Comparison of ENCODE assay signal across 19 cellular contexts in the genomic region with DNA sequence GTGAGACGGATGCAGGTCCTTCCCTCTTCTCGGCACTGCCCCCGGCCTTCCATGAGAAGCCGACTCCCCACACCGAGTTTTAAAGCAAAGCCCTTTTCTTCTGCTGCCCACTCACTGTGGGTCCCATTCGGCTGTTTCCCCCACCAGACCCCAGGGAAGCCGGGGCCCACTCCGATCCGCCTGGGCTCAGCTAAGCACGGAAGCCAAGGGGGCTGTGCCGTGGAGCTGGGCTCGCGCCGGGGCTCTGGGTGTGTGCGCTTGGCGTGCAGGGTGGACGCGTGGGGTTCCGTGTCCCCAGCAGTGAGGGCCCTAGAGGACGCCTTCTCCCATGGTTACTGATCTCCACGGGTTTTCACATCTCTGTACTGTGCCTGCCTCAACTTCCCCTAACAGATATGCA.
A peak's percentile ranks its signal among the peaks of the same experiment; 100 is the strongest.
DNase-seq lines count a peak whose midpoint lies in the region; ATAC-seq and TF ChIP-seq lines count a peak whose summit lies in the region.
"Had no signal": no experiment of that assay in that cellular context is flagged by ENCODE, and none has a peak within 500 bp of the region (broad histone marks: within the 10 kb centered on the region; RNA-seq: fewer than 3 reads in every experiment).

No MANE protein-coding gene starts in this region.

- H4K20me1 ChIP-seq in BLaER1 treated with 17β-estradiol and CSF1 and Interleukin-3, amounts not matched to agents 10 nM and 100 nM = peaks cover 3 to 99% (median 50%) of the 10 kb centered on the region in 11 experiments; a peak in 19 of 22 replicates

- no peak for TF ChIP-seq CTCF in chondrocyte (IDR thresholded peaks at IDR 0.05)

- peaks cover 36% of the 10 kb centered on the region for H3K4me1 Mint-ChIP-seq in activated CD4-positive, alpha-beta T cell treated with anti-CD3 and anti-CD28 coated beads, Interleukin-2, amount 10 ng/mL, durations not matched to agents 7 days and 5 days
- H3K4me1 Mint-ChIP-seq in activated CD4-positive, alpha-beta memory T cell treated with anti-CD3 and anti-CD28 coated beads, Interleukin-2, amount 10 ng/mL, durations not matched to agents 7 days and 5 days = peaks cover 40% of the 10 kb centered on the region
- H3K4me1 Mint-ChIP-seq in natural killer cell treated with Interleukin-12 subunit alpha and Interleukin-12 subunit beta and Interleukin-15 and Interleukin-18, amount 100 ng/mL, for 72 hours (ENCODE audit: low read depth in 2 of 2) = peaks cover 18% of the 10 kb centered on the region in 2 donors
- no peaks in the 10 kb centered on the region for H3K4me1 Mint-ChIP-seq in chondrocyte (ENCODE audit: low read depth)

- peak overlapping the region in 9 of 11 experiments; percentile 20 to 97 (median 86); a peak in 17 of 22 replicates for H3K4me2 ChIP-seq in BLaER1 treated with 17β-estradiol and CSF1 and Interleukin-3, amounts not matched to agents 10 nM and 100 nM
- H3K4me2 ChIP-seq: KMS-11 had no signal

- H3K9ac ChIP-seq in BLaER1 treated with 17β-estradiol and CSF1 and Interleukin-3, amounts not matched to agents 10 nM and 100 nM = peak overlapping the region in 4 of 11 experiments; percentile 15 to 54 (median 49); a peak in 3 of 22 replicates
- H3K9ac ChIP-seq: GM23248, KMS-11 had no signal

- peak overlapping the region; percentile 41 for H3K27ac Mint-ChIP-seq in activated CD4-positive, alpha-beta T cell treated with anti-CD3 and anti-CD28 coated beads, Interleukin-2, amount 10 ng/mL, durations not matched to agents 7 days and 5 days
- H3K27ac Mint-ChIP-seq in activated CD4-positive, alpha-beta memory T cell treated with anti-CD3 and anti-CD28 coated beads, Interleukin-2, amount 10 ng/mL, durations not matched to agents 7 days and 5 days = peak overlapping the region; percentile 53
- H3K27ac Mint-ChIP-seq in natural killer cell treated with Interleukin-12 subunit alpha and Interleukin-12 subunit beta and Interleukin-15 and Interleukin-18, amount 100 ng/mL, for 72 hours = peak overlapping the region; percentile 53 to 64
- H3K27ac Mint-ChIP-seq in chondrocyte (ENCODE audit: unreplicated experiment) = no peak overlapping the region

- peak overlapping the region in 4 of 11 experiments; percentile 1 to 54 (median 45); a peak in 6 of 22 replicates for H3K27ac ChIP-seq in BLaER1 treated with 17β-estradiol and CSF1 and Interleukin-3, amounts not matched to agents 10 nM and 100 nM
- H3K27ac ChIP-seq: GM23248, KMS-11 had no signal

- H3K9me3 ChIP-seq in BLaER1 treated with 17β-estradiol and CSF1 and Interleukin-3, amounts not matched to agents 10 nM and 100 nM (replicated peaks in 1 of 11) = no peaks in the 10 kb centered on the region
- H3K9me3 ChIP-seq: Peyer's patch had no signal

- H3K4me3 Mint-ChIP-seq in activated CD4-positive, alpha-beta T cell treated with anti-CD3 and anti-CD28 coated beads, Interleukin-2, amount 10 ng/mL, durations not matched to agents 7 days and 5 days = no peak overlapping the region
- H3K4me3 Mint-ChIP-seq in activated CD4-positive, alpha-beta memory T cell treated with anti-CD3 and anti-CD28 coated beads, Interleukin-2, amount 10 ng/mL, durations not matched to agents 7 days and 5 days = no peak overlapping the region
- H3K4me3 Mint-ChIP-seq in natural killer cell treated with Interleukin-12 subunit alpha and Interleukin-12 subunit beta and Interleukin-15 and Interleukin-18, amount 100 ng/mL, for 72 hours = no peak overlapping the region
- H3K4me3 Mint-ChIP-seq in chondrocyte (ENCODE audit: unreplicated experiment) = no peak overlapping the region

- ATAC-seq in natural killer cell treated with Interleukin-12 subunit alpha and Interleukin-12 subunit beta and Interleukin-15 and Interleukin-18, amount 100 ng/mL, for 72 hours = no peak
- no peak for ATAC-seq in HG03432 (IDR thresholded peaks at IDR 0.05; ENCODE audit: unreplicated experiment)
- ATAC-seq: Right ventricle myocardium inferior had no signal

- H3K4me1 ChIP-seq in BLaER1 treated with 17β-estradiol and CSF1 and Interleukin-3, amounts not matched to agents 10 nM and 100 nM = peaks cover 26 to 100% (median 97%) of the 10 kb centered on the region in 10 experiments

- H3K27me3 ChIP-seq in BLaER1 treated with 17β-estradiol and CSF1 and Interleukin-3, amounts not matched to agents 10 nM and 100 nM = peaks cover 0 to 16% (median 0%) of the 10 kb centered on the region in 11 experiments; a peak in 4 of 22 replicates
- H3K27me3 ChIP-seq: Peyer's patch had no signal

- H3K9me3 Mint-ChIP-seq in activated CD4-positive, alpha-beta T cell treated with anti-CD3 and anti-CD28 coated beads, Interleukin-2, amount 10 ng/mL, durations not matched to agents 7 days and 5 days = no peaks in the 10 kb centered on the region
- no peaks in the 10 kb centered on the region for H3K9me3 Mint-ChIP-seq in activated CD4-positive, alpha-beta memory T cell treated with anti-CD3 and anti-CD28 coated beads, Interleukin-2, amount 10 ng/mL, durations not matched to agents 7 days and 5 days
- no peaks in the 10 kb centered on the region for H3K9me3 Mint-ChIP-seq in natural killer cell treated with Interleukin-12 subunit alpha and Interleukin-12 subunit beta and Interleukin-15 and Interleukin-18, amount 100 ng/mL, for 72 hours
- H3K9me3 Mint-ChIP-seq in chondrocyte (ENCODE audit: low read depth) = no peaks in the 10 kb centered on the region

- no peak overlapping the region for H3K4me3 ChIP-seq in BLaER1 treated with 17β-estradiol and CSF1 and Interleukin-3, amounts not matched to agents 10 nM and 100 nM
- H3K4me3 ChIP-seq: GM23248, Peyer's patch had no signal

- H3K27me3 Mint-ChIP-seq in activated CD4-positive, alpha-beta T cell treated with anti-CD3 and anti-CD28 coated beads, Interleukin-2, amount 10 ng/mL, durations not matched to agents 7 days and 5 days = no peaks in the 10 kb centered on the region
- H3K27me3 Mint-ChIP-seq in activated CD4-positive, alpha-beta memory T cell treated with anti-CD3 and anti-CD28 coated beads, Interleukin-2, amount 10 ng/mL, durations not matched to agents 7 days and 5 days = no peaks in the 10 kb centered on the region
- no peaks in the 10 kb centered on the region for H3K27me3 Mint-ChIP-seq in natural killer cell treated with Interleukin-12 subunit alpha and Interleukin-12 subunit beta and Interleukin-15 and Interleukin-18, amount 100 ng/mL, for 72 hours
- no peaks in the 10 kb centered on the region for H3K27me3 Mint-ChIP-seq in chondrocyte (ENCODE audit: low read depth)

- POLR2A ChIA-PET in activated CD4-positive, alpha-beta T cell treated with anti-CD3 and anti-CD28 coated beads, Interleukin-2, amount 10 ng/mL, durations not matched to agents 7 days and 5 days (lab: Charles Lee) = interaction anchor here (0.7 kb wide), 1 partner anchor 261 kb away, joined by 3 read pairs; no protein-coding TSS in a partner anchor
- POLR2A ChIA-PET in activated CD4-positive, alpha-beta memory T cell treated with anti-CD3 and anti-CD28 coated beads, Interleukin-2, amount 10 ng/mL, durations not matched to agents 7 days and 5 days (lab: Charles Lee) = no interaction called here

- CTCF ChIA-PET in activated CD4-positive, alpha-beta T cell treated with anti-CD3 and anti-CD28 coated beads, Interleukin-2, amount 10 ng/mL, durations not matched to agents 7 days and 5 days (lab: Charles Lee) = no interaction called here
- CTCF ChIA-PET in activated CD4-positive, alpha-beta memory T cell treated with anti-CD3 and anti-CD28 coated beads, Interleukin-2, amount 10 ng/mL, durations not matched to agents 7 days and 5 days (lab: Charles Lee) = no interaction called here

- H3K36me3 Mint-ChIP-seq in activated CD4-positive, alpha-beta T cell treated with anti-CD3 and anti-CD28 coated beads, Interleukin-2, amount 10 ng/mL, durations not matched to agents 7 days and 5 days (ENCODE audit: low read depth) = peaks cover 14% of the 10 kb centered on the region
- peaks cover 25% of the 10 kb centered on the region for H3K36me3 Mint-ChIP-seq in activated CD4-positive, alpha-beta memory T cell treated with anti-CD3 and anti-CD28 coated beads, Interleukin-2, amount 10 ng/mL, durations not matched to agents 7 days and 5 days (ENCODE audit: low read depth)
- no peaks in the 10 kb centered on the region for H3K36me3 Mint-ChIP-seq in natural killer cell treated with Interleukin-12 subunit alpha and Interleukin-12 subunit beta and Interleukin-15 and Interleukin-18, amount 100 ng/mL, for 72 hours
- H3K36me3 Mint-ChIP-seq in chondrocyte (ENCODE audit: low read depth) = peaks cover 16% of the 10 kb centered on the region

- H3K36me3 ChIP-seq in BLaER1 treated with 17β-estradiol and CSF1 and Interleukin-3, amounts not matched to agents 10 nM and 100 nM = peaks cover 8 to 48% (median 23%) of the 10 kb centered on the region in 11 experiments; a peak in 16 of 22 replicates

- no peak for DNase-seq in activated CD4-positive, alpha-beta T cell treated with anti-CD3 and anti-CD28 coated beads, Interleukin-2, amount 10 ng/mL, durations not matched to agents 7 days and 5 days
- DNase-seq in activated CD4-positive, alpha-beta T cell treated with anti-CD3 and anti-CD28 coated beads for 4 hours = no peak
- DNase-seq in activated CD4-positive, alpha-beta memory T cell treated with anti-CD3 and anti-CD28 coated beads, Interleukin-2, amount 10 ng/mL, durations not matched to agents 7 days and 5 days = no peak
- no peak for DNase-seq in natural killer cell treated with Interleukin-12 subunit alpha and Interleukin-12 subunit beta and Interleukin-15 and Interleukin-18, amount 100 ng/mL, for 72 hours (ENCODE audit: low spot score)
- DNase-seq in chondrocyte (ENCODE audit: low spot score) = no peak
- no peak for DNase-seq in NCI-H774 (lab: John Stamatoyannopoulos, UW)
- DNase-seq: C1 segment of cervical spinal cord, DMS 273 treated with DMSO at 0.1 percent for 48 hours, GF-D8, GM23248, HCEC 1CT, NCI-H146, NCI-H2081 treated with DMSO at 0.1 percent for 48 hours, NCI-H510A treated with DMSO at 0.1 percent for 48 hours, Peyer's patch had no signal
